ENCODE assay signal across 11 cellular contexts in genomic region chr2:26696352-26696816, GRCh38. TPM values are rescaled to one million over a fixed set of nuclear protein-coding genes. Genes with fewer than 3 reads are reported as not detected.
DNase-seq lines count a peak whose midpoint lies in the region; ATAC-seq, FAIRE-seq and TF ChIP-seq lines count a peak whose summit lies in the region.
"Had no signal": no experiment of that assay in that cellular context is flagged by ENCODE, and none has a peak within 500 bp of the region (broad histone marks: within the 10 kb centered on the region; RNA-seq: fewer than 3 reads in every experiment).

No MANE protein-coding gene starts in this region.

- H3K36me3 ChIP-seq in bronchial epithelial cell (ENCODE audit: control insufficient read depth, insufficient read depth, low read length) (no peaks in the 10 kb centered on the region), mucosa of descending colon (ENCODE audit: low read depth) (no peaks in the 10 kb centered on the region)

- intact Hi-C loops in mucosa of descending colon (cut with DNase I, micrococcal nuclease) = no loop called here

- H3K4me3 ChIP-seq in bronchial epithelial cell (ENCODE audit: low read depth, low read length) (no peak overlapping the region), mucosa of descending colon (no peak overlapping the region)
- H3K4me3 ChIP-seq: GM23338 had no signal

- no peaks in the 10 kb centered on the region for H3K9me3 ChIP-seq in mucosa of descending colon

- TF ChIP-seq CTCF in bronchial epithelial cell (IDR thresholded peaks at IDR 0.05; ENCODE audit: insufficient read depth, low read length, severe bottlenecking) (no peak), mucosa of descending colon (IDR thresholded peaks at IDR 0.05) (no peak), GM10266 (IDR thresholded peaks at IDR 0.05; ENCODE audit: control insufficient read depth, insufficient read depth, low read depth, missing control alignments) (no peak)

- peaks cover 15% of the 10 kb centered on the region for H3K27me3 ChIP-seq in bronchial epithelial cell (ENCODE audit: control insufficient read depth, insufficient read depth, low read length)

- DNase-seq in EH (ENCODE audit: low read depth) (peak; percentile 95), LHCN-M2 (ENCODE audit: low read depth) (peak; percentile 68), bronchial epithelial cell (ENCODE audit: low read depth) (peak; percentile 100), mucosa of descending colon (no peak), GM10266 (ENCODE audit: extremely low spot score) (no peak), NCI-H524 treated with DMSO at 0.1 percent for 48 hours (lab: John Stamatoyannopoulos, UW) (no peak)
- DNase-seq in stimulated activated CD4-positive, alpha-beta T cell treated with anti-CD3 and anti-CD28 coated beads, Interleukin-12 subunit alpha, Interleukin-12 subunit beta, amount 100 ng/mL, for 4 hours = no peak
- DNase-seq: NCI-H345 had no signal

- peak; percentile 13 for ATAC-seq in mucosa of descending colon
- no peak for ATAC-seq in HG03342 (IDR thresholded peaks at IDR 0.05; ENCODE audit: unreplicated experiment)
- ATAC-seq: GM23338; natural killer cell treated with Interleukin-12 subunit alpha and Interleukin-12 subunit beta and Interleukin-15 and Interleukin-18, amount 100 ng/mL, for 72 hours had no signal

- peak; percentile 99 for FAIRE-seq in bronchial epithelial cell (lab: Jason Lieb, UNC)

- peaks cover 4% of the 10 kb centered on the region for H3K4me1 ChIP-seq in mucosa of descending colon (ENCODE audit: low read depth)

RNA-seq across cellular contexts. Expression of gene KCNK3, which starts 3.9 kb away (rescaled TPM):
- total RNA-seq in LHCN-M2 (2014; rRNA removed) (0.32 TPM in 1 of 2 replicates, not detected in the other), bronchial epithelial cell (not detected in 2 replicates), mucosa of descending colon (10 to 100 TPM in 1 of 3 donors, under 1 TPM in 2; 0.64 to 11.0 (median 0.92) TPM)
- not detected for polyA plus RNA-seq in LHCN-M2 (2012)
- total RNA-seq: GM23338; natural killer cell treated with Interleukin-12 subunit alpha and Interleukin-12 subunit beta and Interleukin-15 and Interleukin-18, amount 100 ng/mL, for 72 hours had no signal
- polyA plus RNA-seq: GM23338 had no signal

RNA-seq across cellular contexts. Expression of gene CIB4, which starts 55.2 kb away (rescaled TPM):
- total RNA-seq in LHCN-M2 (2014; rRNA removed) = not detected in 2 replicates
- not detected for polyA plus RNA-seq in LHCN-M2 (2012)
- not detected in 2 replicates for total RNA-seq in bronchial epithelial cell
- total RNA-seq in mucosa of descending colon = under 1 TPM in 1 of 3 donors, not detected in 2; 0.60 TPM
- total RNA-seq: GM23338; natural killer cell treated with Interleukin-12 subunit alpha and Interleukin-12 subunit beta and Interleukin-15 and Interleukin-18, amount 100 ng/mL, for 72 hours had no signal
- polyA plus RNA-seq: GM23338 had no signal

Comparison
In these comparisons a context has a peak if more than half of its experiments do, and no peak if none do; other contexts are left out.
1. DNase-seq: peak in EH (single experiment), LHCN-M2 (single experiment) and bronchial epithelial cell (single experiment); none in mucosa of descending colon (0 of 3), GM10266 (single experiment), NCI-H524 treated with DMSO at 0.1 percent for 48 hours (single experiment) and stimulated activated CD4-positive, alpha-beta T cell treated with anti-CD3 and anti-CD28 coated beads, Interleukin-12 subunit alpha, Interleukin-12 subunit beta, amount 100 ng/mL, for 4 hours (single experiment).